8 cellular contexts compared by ENCODE assay signal in genomic region chr11:95790123-95790932, GRCh38. TPM values are rescaled to one million over a fixed set of nuclear protein-coding genes. Genes with fewer than 3 reads are reported as not detected.
DNase-seq lines count a peak whose midpoint lies in the region; ATAC-seq, FAIRE-seq and TF ChIP-seq lines count a peak whose summit lies in the region.

Gene CEP57, plus strand, starts transcription at chr11:95790498. Its CDS starts 201 bp downstream, at chr11:95790699.

- intact Hi-C loops in aorta (cut with DNase I) = no loop called here

- 0 to 1% methylated on average over 55 of the region's 55 CpGs for WGBS in aorta, 2 donors

- H3K4me3 ChIP-seq in astrocyte of the cerebellum (ENCODE audit: low read depth, low read length) (peak within 1 kb of the TSS; percentile 90), rectal smooth muscle tissue (ENCODE audit: low read length) (peak within 1 kb of the TSS; percentile 100), aorta (ENCODE audit: low read length in 2 of 2) (peak within 1 kb of the TSS; percentile 85 to 89)

- TF ChIP-seq CTCF in astrocyte of the cerebellum (IDR thresholded peaks at IDR 0.05; ENCODE audit: low read depth, low read length, missing control alignments) = no peak

- ATAC-seq in HG02981 (IDR thresholded peaks at IDR 0.05; ENCODE audit: unreplicated experiment) (peak; percentile 63), aorta (ENCODE audit: low FRiP score) (peak; percentile 96)

- H3K9ac ChIP-seq in rectal smooth muscle tissue (ENCODE audit: low read length) = peak within 1 kb of the TSS; percentile 97

- H3K36me3 ChIP-seq in rectal smooth muscle tissue (ENCODE audit: control insufficient read depth, insufficient read depth, low read length) (no peaks in the 10 kb centered on the region), aorta (ENCODE audit: control insufficient read depth in 1 of 2, insufficient read depth in 2 of 2, low read length in 1 of 2) (peaks cover 0 to 3% of the 10 kb centered on the region in 2 donors)

- H3K9me3 ChIP-seq in aorta (ENCODE audit: control insufficient read depth, low read length) = no peaks in the 10 kb centered on the region

- in situ Hi-C loops in astrocyte of the cerebellum (cut with HindIII; ENCODE audit: low sequenced_read_pairs) = no loop called here

- no peak for FAIRE-seq in GM18507 (lab: Jason Lieb, UNC)

- peaks cover 23% of the 10 kb centered on the region for H3K4me1 ChIP-seq in rectal smooth muscle tissue (ENCODE audit: control insufficient read depth, insufficient read depth, low read length)
- peaks cover 0 to 2% of the 10 kb centered on the region in 2 donors for H3K4me1 ChIP-seq in aorta (ENCODE audit: control insufficient read depth in 1 of 2, insufficient read depth in 2 of 2, low read length in 2 of 2)

- H3K27ac ChIP-seq in rectal smooth muscle tissue (ENCODE audit: low read depth, low read length) (peak within 1 kb of the TSS; percentile 100), aorta (ENCODE audit: low read depth in 1 of 2, low read length in 2 of 2) (peak within 1 kb of the TSS; percentile 58 to 97)

- DNase-seq in GM18507 (ENCODE audit: extremely low spot score, insufficient read length, low read depth) (peak; percentile 66), NCI-H2029 treated with DMSO at 0.1 percent for 48 hours (lab: John Stamatoyannopoulos, UW) (peak; percentile 93), T-helper 9 cell (peak; percentile 86), astrocyte of the cerebellum (ENCODE audit: low read depth) (peak; percentile 98), hepatic stellate cell (ENCODE audit: low spot score) (peak; percentile 91), aorta (peak; percentile 96 to 97)

- H3K27me3 ChIP-seq in rectal smooth muscle tissue (ENCODE audit: control insufficient read depth, insufficient read depth, low read length) (no peaks in the 10 kb centered on the region), aorta (ENCODE audit: control insufficient read depth in 1 of 2, insufficient read depth in 2 of 2, low read length in 1 of 2) (no peaks in the 10 kb centered on the region)

RNA-seq across cellular contexts. Expression of gene CEP57, which starts in this region (rescaled TPM):
- total RNA-seq in aorta = 10 to 100 TPM; 24.5 to 39.3 TPM
- 10 to 100 TPM; 20.5 to 21.7 TPM for polyA plus RNA-seq in aorta

Comparison
In these comparisons a context has a peak if more than half of its experiments do, and no peak if none do; other contexts are left out.
1. Peak in every context shown above with its lines: DNase-seq, ATAC-seq, H3K4me3 ChIP-seq and H3K27ac ChIP-seq.